1 cellular context compared by ENCODE assay signal in the genomic region with DNA sequence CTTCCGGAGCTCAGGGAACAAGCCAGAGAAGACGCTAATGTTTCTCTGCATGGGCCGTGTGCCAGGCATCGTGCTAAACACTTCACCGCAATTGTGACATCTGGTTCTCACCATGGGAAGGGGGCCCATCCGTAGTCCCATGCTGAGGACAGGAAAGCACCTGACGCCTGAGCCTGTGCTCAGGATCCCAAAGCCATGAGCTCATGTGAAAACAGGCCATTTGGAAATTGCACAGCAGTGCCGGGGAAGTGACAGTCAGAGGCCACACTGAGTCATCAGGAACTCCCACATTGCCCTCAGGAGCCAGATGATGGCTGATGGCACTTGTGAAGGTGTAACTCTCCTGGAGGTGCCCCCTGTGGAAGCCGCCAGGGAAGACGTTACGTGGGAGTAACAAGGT.
TF ChIP-seq lines count a peak whose summit lies in the region.

No MANE protein-coding gene starts in this region.

TF ChIP-seq in HepG2, 621 proteins besides CTCF, POLR2A, EP300 and RAD21 (continued from another document):
- TF ChIP-seq PCBP1 (IDR thresholded peaks at IDR 0.05; ENCODE audit: borderline replicate concordance, low read depth, low read length) (no peak), TARDBP (CRISPR knock-in tag; IDR thresholded peaks at IDR 0.05) (no peak), CREB1 (IDR thresholded peaks at IDR 0.05) (no peak), CREB1 (CRISPR knock-in tag; IDR thresholded peaks at IDR 0.05) (no peak), RARA (CRISPR knock-in tag; IDR thresholded peaks at IDR 0.05) (peak; percentile 36; the same call in 1 of the 2 replicates), HDAC6 (IDR thresholded peaks at IDR 0.05; ENCODE audit: low read depth, low read length) (no peak)
- TF ChIP-seq, protein P1, sequence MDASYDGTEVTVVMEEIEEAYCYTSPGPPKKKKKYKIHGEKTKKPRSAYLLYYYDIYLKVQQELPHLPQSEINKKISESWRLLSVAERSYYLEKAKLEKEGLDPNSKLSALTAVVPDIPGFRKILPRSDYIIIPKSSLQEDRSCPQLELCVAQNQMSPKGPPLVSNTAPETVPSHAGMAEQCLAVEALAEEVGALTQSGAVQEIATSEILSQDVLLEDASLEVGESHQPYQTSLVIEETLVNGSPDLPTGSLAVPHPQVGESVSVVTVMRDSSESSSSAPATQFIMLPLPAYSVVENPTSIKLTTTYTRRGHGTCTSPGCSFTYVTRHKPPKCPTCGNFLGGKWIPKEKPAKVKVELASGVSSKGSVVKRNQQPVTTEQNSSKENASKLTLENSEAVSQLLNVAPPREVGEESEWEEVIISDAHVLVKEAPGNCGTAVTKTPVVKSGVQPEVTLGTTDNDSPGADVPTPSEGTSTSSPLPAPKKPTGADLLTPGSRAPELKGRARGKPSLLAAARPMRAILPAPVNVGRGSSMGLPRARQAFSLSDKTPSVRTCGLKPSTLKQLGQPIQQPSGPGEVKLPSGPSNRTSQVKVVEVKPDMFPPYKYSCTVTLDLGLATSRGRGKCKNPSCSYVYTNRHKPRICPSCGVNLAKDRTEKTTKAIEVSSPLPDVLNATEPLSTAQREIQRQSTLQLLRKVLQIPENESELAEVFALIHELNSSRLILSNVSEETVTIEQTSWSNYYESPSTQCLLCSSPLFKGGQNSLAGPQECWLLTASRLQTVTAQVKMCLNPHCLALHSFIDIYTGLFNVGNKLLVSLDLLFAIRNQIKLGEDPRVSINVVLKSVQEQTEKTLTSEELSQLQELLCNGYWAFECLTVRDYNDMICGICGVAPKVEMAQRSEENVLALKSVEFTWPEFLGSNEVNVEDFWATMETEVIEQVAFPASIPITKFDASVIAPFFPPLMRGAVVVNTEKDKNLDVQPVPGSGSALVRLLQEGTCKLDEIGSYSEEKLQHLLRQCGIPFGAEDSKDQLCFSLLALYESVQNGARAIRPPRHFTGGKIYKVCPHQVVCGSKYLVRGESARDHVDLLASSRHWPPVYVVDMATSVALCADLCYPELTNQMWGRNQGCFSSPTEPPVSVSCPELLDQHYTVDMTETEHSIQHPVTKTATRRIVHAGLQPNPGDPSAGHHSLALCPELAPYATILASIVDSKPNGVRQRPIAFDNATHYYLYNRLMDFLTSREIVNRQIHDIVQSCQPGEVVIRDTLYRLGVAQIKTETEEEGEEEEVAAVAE (CRISPR knock-in tag; IDR thresholded peaks at IDR 0.05; ENCODE audit: borderline replicate concordance), result no peak
- TF ChIP-seq, protein P2, sequence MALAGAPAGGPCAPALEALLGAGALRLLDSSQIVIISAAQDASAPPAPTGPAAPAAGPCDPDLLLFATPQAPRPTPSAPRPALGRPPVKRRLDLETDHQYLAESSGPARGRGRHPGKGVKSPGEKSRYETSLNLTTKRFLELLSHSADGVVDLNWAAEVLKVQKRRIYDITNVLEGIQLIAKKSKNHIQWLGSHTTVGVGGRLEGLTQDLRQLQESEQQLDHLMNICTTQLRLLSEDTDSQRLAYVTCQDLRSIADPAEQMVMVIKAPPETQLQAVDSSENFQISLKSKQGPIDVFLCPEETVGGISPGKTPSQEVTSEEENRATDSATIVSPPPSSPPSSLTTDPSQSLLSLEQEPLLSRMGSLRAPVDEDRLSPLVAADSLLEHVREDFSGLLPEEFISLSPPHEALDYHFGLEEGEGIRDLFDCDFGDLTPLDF (CRISPR knock-in tag; IDR thresholded peaks at IDR 0.05), result no peak
